In the genomic region with DNA sequence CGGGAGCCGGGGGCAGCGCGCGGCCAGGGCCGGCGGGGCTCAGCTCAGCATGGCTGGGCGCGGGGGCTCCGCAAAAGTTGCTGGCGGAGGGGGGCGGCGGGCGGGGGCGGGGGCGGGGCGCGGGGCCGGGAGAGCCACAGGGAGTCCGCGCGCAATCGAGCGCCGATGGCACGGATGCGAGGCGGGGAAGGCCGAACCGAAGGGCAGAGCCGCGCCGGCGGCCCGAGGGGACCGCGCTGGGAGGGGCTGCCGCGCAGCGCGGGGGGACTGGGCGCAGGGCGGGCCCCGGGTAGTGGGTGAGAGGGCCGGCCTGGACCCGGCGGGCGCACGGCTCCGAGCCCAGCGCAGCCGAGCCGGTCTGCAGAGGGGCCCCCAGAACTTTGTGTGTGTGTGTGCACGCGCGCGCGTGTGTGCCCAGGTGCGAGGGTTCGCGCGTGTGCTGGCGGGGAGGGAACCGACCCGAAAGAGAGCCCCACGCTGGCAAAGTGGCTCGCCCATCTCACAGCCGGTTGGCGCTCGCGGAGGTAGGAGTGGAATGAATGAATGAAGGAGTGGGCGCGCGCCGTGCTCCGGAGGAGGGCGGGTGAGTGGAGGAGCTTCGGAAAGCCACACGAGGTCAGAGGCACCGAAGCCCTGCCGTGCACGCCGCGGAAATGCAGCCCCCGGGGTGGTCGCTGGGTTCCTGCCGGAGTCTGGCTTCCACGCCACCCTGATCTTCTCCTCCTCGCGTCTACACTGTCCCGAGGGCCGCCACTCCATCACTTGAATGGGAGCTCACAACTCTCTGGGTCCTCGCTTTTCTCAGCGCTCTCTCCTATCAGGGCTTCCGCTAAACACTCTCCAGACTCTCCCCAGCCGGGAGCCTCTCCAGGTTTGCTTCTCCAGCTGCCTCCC, we compare ENCODE assay signal across 1 cellular context.
TF ChIP-seq lines count a peak whose summit lies in the region.

Gene HIPK2 (minus strand): TSS at position 51 of the 894 bp plus-strand sequence. CDS start 375 bp downstream, outside the sequence.

TF ChIP-seq in K562, 482 proteins besides CTCF, POLR2A, EP300 and RAD21 (continued from another document):
- no peak for TF ChIP-seq NFXL1 (CRISPR knock-in tag; IDR thresholded peaks at IDR 0.05)
- no peak for TF ChIP-seq CCAR2 (IDR thresholded peaks at IDR 0.05; ENCODE audit: low read depth, low read length)
- no peak for TF ChIP-seq NR2C1 (IDR thresholded peaks at IDR 0.05)
- TF ChIP-seq NR2C1 (tag; IDR thresholded peaks at IDR 0.05): no peak; the same call in 1 of the 2 replicates
- TF ChIP-seq POLR2AphosphoS5 (IDR thresholded peaks at IDR 0.05; ENCODE audit: control insufficient read depth, insufficient read depth, low read depth, low read length): no peak; the same call in 1 of the 2 replicates
- TF ChIP-seq BMI1 (IDR thresholded peaks at IDR 0.05; ENCODE audit: low read length): no peak
- TF ChIP-seq THRB (CRISPR knock-in tag; conservative IDR thresholded peaks at IDR 0.05): 0 out of 2 replicates have a peak, but pooled peaks have one; percentile 45
- no peak for TF ChIP-seq ZFP1 (CRISPR knock-in tag; IDR thresholded peaks at IDR 0.05)
- TF ChIP-seq MCM5 (IDR thresholded peaks at IDR 0.05; ENCODE audit: low read depth): no peak
- TF ChIP-seq CHD4 (IDR thresholded peaks at IDR 0.05; ENCODE audit: insufficient read depth, insufficient replicate concordance, low read depth, low read length, poor library complexity, severe bottlenecking): no peak
- TF ChIP-seq NEUROD1 (IDR thresholded peaks at IDR 0.05; ENCODE audit: borderline replicate concordance, low read depth, low read length, partially characterized antibody): no peak
- no peak for TF ChIP-seq TCF7 (IDR thresholded peaks at IDR 0.05; ENCODE audit: borderline replicate concordance)
- TF ChIP-seq JUNB (CRISPR knock-in tag; conservative IDR thresholded peaks at IDR 0.05): no peak
- no peak for TF ChIP-seq ETV6 (IDR thresholded peaks at IDR 0.05; ENCODE audit: borderline replicate concordance in 1 of 2, low read depth in 2 of 2, low read length in 1 of 2)
- no peak; the same call in 1 of the 2 replicates for TF ChIP-seq ETV6 (CRISPR knock-in tag; IDR thresholded peaks at IDR 0.05; ENCODE audit: borderline replicate concordance)
- TF ChIP-seq, protein P1, sequence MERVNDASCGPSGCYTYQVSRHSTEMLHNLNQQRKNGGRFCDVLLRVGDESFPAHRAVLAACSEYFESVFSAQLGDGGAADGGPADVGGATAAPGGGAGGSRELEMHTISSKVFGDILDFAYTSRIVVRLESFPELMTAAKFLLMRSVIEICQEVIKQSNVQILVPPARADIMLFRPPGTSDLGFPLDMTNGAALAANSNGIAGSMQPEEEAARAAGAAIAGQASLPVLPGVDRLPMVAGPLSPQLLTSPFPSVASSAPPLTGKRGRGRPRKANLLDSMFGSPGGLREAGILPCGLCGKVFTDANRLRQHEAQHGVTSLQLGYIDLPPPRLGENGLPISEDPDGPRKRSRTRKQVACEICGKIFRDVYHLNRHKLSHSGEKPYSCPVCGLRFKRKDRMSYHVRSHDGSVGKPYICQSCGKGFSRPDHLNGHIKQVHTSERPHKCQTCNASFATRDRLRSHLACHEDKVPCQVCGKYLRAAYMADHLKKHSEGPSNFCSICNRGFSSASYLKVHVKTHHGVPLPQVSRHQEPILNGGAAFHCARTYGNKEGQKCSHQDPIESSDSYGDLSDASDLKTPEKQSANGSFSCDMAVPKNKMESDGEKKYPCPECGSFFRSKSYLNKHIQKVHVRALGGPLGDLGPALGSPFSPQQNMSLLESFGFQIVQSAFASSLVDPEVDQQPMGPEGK (CRISPR knock-in tag; IDR thresholded peaks at IDR 0.05; ENCODE audit: borderline replicate concordance): no peak
- TF ChIP-seq ETS2 (tag; IDR thresholded peaks at IDR 0.05; ENCODE audit: borderline replicate concordance, poor library complexity, severe bottlenecking): no peak
- TF ChIP-seq MECOM (CRISPR knock-in tag; IDR thresholded peaks at IDR 0.05): no peak
- TF ChIP-seq CC2D1A (IDR thresholded peaks at IDR 0.05): no peak
- TF ChIP-seq BRD4 (IDR thresholded peaks at IDR 0.05): no peak
- TF ChIP-seq ZBTB1 (CRISPR knock-in tag; IDR thresholded peaks at IDR 0.05; ENCODE audit: borderline replicate concordance, low read depth): peak; percentile 32; the same call in 1 of the 2 replicates
- 0 out of 2 replicates have a peak, but pooled peaks have one; percentile 74 for TF ChIP-seq ZNF76 (CRISPR knock-in tag; IDR thresholded peaks at IDR 0.05; ENCODE audit: borderline replicate concordance)
- peak; percentile 91 for TF ChIP-seq MAX (CRISPR knock-in tag; IDR thresholded peaks at IDR 0.05)
- no peak for TF ChIP-seq IFI16 (CRISPR knock-in tag; IDR thresholded peaks at IDR 0.05)
- no peak for TF ChIP-seq ZBTB5 (IDR thresholded peaks at IDR 0.05)
- no peak for TF ChIP-seq SNIP1 (IDR thresholded peaks at IDR 0.05; ENCODE audit: low read depth)
- TF ChIP-seq SOX6 (IDR thresholded peaks at IDR 0.05): peak; percentile 22; the same call in 1 of the 2 replicates
- no peak for TF ChIP-seq TAF15 (IDR thresholded peaks at IDR 0.05; ENCODE audit: low read depth, low read length)
- TF ChIP-seq PML (IDR thresholded peaks at IDR 0.05; ENCODE audit: low read length): no peak
- no peak for TF ChIP-seq HMBOX1 (IDR thresholded peaks at IDR 0.05)
- TF ChIP-seq CBX1 (IDR thresholded peaks at IDR 0.05; ENCODE audit: low read depth): peak; percentile 51; the same call in 1 of the 2 replicates
- TF ChIP-seq MAFK (IDR thresholded peaks at IDR 0.05; ENCODE audit: low read length): no peak
- TF ChIP-seq ATF7 (IDR thresholded peaks at IDR 0.05): peak; percentile 41; the same call in 1 of the 2 replicates
- TF ChIP-seq ADNP (tag; IDR thresholded peaks at IDR 0.05): no peak
- TF ChIP-seq RFX7 (CRISPR knock-in tag; IDR thresholded peaks at IDR 0.05): no peak
- no peak for TF ChIP-seq ARID1B (IDR thresholded peaks at IDR 0.05)
- TF ChIP-seq GABPA (tag; conservative IDR thresholded peaks at IDR 0.05; ENCODE audit: low read depth): no peak
- no peak for TF ChIP-seq JUN (IDR thresholded peaks at IDR 0.05; ENCODE audit: borderline replicate concordance, low read depth, low read length)
- no peak; the same call in 1 of the 2 replicates for TF ChIP-seq JUN (CRISPR knock-in tag; IDR thresholded peaks at IDR 0.05; ENCODE audit: borderline replicate concordance)
- 0 out of 2 replicates have a peak, but pooled peaks have one; percentile 7 for TF ChIP-seq JUND (IDR thresholded peaks at IDR 0.05; ENCODE audit: borderline replicate concordance, low read depth, low read length)
- no peak; the same call in 2 of the 3 replicates for TF ChIP-seq JUND (tag; IDR thresholded peaks at IDR 0.05; ENCODE audit: borderline replicate concordance, low read depth, low read length)
- TF ChIP-seq MXI1 (IDR thresholded peaks at IDR 0.05; ENCODE audit: low read depth, low read length): no peak
